Comparison of ENCODE assay signal across 8 cellular contexts in the genomic region with DNA sequence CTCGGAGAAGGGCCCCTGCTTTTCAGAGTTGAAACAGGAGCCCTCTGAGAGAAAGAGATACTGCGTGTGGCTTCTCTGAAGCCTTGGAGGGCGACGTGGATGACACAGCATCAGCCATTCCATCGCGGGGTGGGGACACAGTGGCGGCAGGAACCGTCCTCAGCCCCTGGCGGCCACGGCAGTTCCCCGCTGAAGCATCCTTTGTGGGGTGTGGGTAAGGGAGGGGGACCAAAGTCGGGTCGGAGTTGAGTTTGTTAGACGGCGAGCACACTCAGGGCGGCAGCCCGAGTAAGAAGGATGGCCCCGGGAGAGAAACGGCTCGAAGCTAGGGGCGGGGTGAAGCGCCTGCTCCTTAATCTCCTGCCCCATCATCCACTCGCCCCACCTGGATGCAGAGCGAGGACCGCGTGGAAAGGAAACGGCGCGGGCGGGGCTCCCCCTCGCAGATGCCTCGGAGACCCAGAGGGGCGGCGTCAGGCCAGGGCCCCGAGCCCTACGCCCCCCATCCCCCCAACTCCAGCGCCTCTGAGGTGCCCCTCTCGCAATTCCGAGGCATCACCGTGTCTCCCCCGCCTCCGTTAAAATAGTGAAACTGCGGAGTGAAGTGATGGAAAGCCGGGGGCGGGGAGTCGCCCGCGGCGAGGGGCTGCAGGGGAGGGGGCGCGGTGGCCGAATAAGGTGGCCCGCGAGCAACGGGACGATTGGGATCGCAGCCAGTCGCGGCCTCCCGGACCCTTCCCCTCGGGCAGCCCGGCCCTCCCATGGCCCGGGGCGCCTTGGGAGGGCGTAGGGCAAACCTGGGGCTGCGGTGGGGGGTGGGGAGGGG. TPM values are rescaled to one million over a fixed set of nuclear protein-coding genes. Genes with fewer than 3 reads are reported as not detected.
DNase-seq lines count a peak whose midpoint lies in the region; ATAC-seq and TF ChIP-seq lines count a peak whose summit lies in the region.

No MANE protein-coding gene starts in this region.

- H3K36me3 Mint-ChIP-seq in CD8-positive, alpha-beta memory T cell: peaks cover 0 to 17% (median under 1%) of the 10 kb centered on the region in 3 donors
- H3K36me3 Mint-ChIP-seq in stimulated activated naive B cell treated with anti-CD40 and anti-IgM and Interleukin-4, amounts not matched to agents 10 μg/mL and 1 μg/mL and 100 μg/mL, for 72 hours: peaks cover 3 to 4% of the 10 kb centered on the region in 2 donors

- peak; percentile 47 to 80 (median 59) for DNase-seq in CD8-positive, alpha-beta memory T cell
- DNase-seq in GM20000 (ENCODE audit: low spot score) (peak; percentile 75), mucosa of gallbladder (ENCODE audit: low spot score) (peak; percentile 30), H4 (ENCODE audit: low spot score) (no peak)
- DNase-seq in activated CD4-positive, alpha-beta T cell treated with anti-CD3 and anti-CD28 coated beads for 48 hours: peak; percentile 76
- peak; percentile 51 for DNase-seq in stimulated activated naive B cell treated with anti-CD40 and anti-IgM and Interleukin-4, amounts not matched to agents 10 μg/mL and 1 μg/mL and 100 μg/mL, for 72 hours

- POLR2A ChIA-PET in CD8-positive, alpha-beta memory T cell (lab: Charles Lee): interaction anchor here (1.0 to 3.4 kb wide), 4 partner anchors 20 to 494 kb away, joined by 4 to 27 read pairs (median 12); no protein-coding TSS in a partner anchor

- H3K9ac ChIP-seq in HUES64 (ENCODE audit: low read depth, low read length): peak overlapping the region; percentile 39; the same call in 1 of the 2 replicates

- 2% methylated on average over 60 of the region's 66 CpGs for WGBS in HUES64
- 3% methylated on average over 66 of the region's 66 CpGs for WGBS in ectodermal cell, 2 experiments

- no peaks in the 10 kb centered on the region for H3K9me3 Mint-ChIP-seq in CD8-positive, alpha-beta memory T cell
- H3K9me3 Mint-ChIP-seq in stimulated activated naive B cell treated with anti-CD40 and anti-IgM and Interleukin-4, amounts not matched to agents 10 μg/mL and 1 μg/mL and 100 μg/mL, for 72 hours: no peaks in the 10 kb centered on the region

- peak overlapping the region; percentile 84 to 97 (median 94) for H3K27ac Mint-ChIP-seq in CD8-positive, alpha-beta memory T cell
- peak overlapping the region; percentile 97 for H3K27ac Mint-ChIP-seq in stimulated activated naive B cell treated with anti-CD40 and anti-IgM and Interleukin-4, amounts not matched to agents 10 μg/mL and 1 μg/mL and 100 μg/mL, for 72 hours

- no peaks in the 10 kb centered on the region for H3K36me3 ChIP-seq in CD8-positive, alpha-beta memory T cell (ENCODE audit: insufficient read depth, low read length)
- no peaks in the 10 kb centered on the region for H3K36me3 ChIP-seq in HUES64 (ENCODE audit: insufficient read depth, low read length)
- H3K36me3 ChIP-seq in ectodermal cell (ENCODE audit: control insufficient read depth, insufficient read depth, low read length): no peaks in the 10 kb centered on the region

- CTCF ChIA-PET in CD8-positive, alpha-beta memory T cell (lab: Charles Lee): interaction anchor here (0.8 to 4.4 kb wide), 8 partner anchors 10 to 40 kb away, joined by 3 to 18 read pairs (median 4); no protein-coding TSS in a partner anchor

- H3K4me3 ChIP-seq in CD8-positive, alpha-beta memory T cell (ENCODE audit: low read length): peak overlapping the region; percentile 72
- H3K4me3 ChIP-seq in HUES64 (ENCODE audit: low read length) (peak overlapping the region; percentile 99), ectodermal cell (ENCODE audit: insufficient read depth, low read depth, low read length) (peak overlapping the region; percentile 74)

- H3K27me3 Mint-ChIP-seq in CD8-positive, alpha-beta memory T cell: peaks cover 1 to 2% of the 10 kb centered on the region in 2 donors
- no peaks in the 10 kb centered on the region for H3K27me3 Mint-ChIP-seq in stimulated activated naive B cell treated with anti-CD40 and anti-IgM and Interleukin-4, amounts not matched to agents 10 μg/mL and 1 μg/mL and 100 μg/mL, for 72 hours

- H3K9me3 ChIP-seq in CD8-positive, alpha-beta memory T cell (ENCODE audit: low read length): no peaks in the 10 kb centered on the region
- H3K9me3 ChIP-seq in HUES64 (ENCODE audit: insufficient read depth, low read depth, low read length) (no peaks in the 10 kb centered on the region), ectodermal cell (ENCODE audit: control insufficient read depth, low read length) (no peaks in the 10 kb centered on the region)

- H3K27me3 ChIP-seq in CD8-positive, alpha-beta memory T cell (ENCODE audit: insufficient read depth, low read length, poor library complexity, severe bottlenecking): no peaks in the 10 kb centered on the region
- H3K27me3 ChIP-seq in HUES64 (ENCODE audit: insufficient read depth, low read length) (peaks cover 33% of the 10 kb centered on the region), ectodermal cell (ENCODE audit: control insufficient read depth, insufficient read depth, low read length, poor library complexity, severe bottlenecking) (peaks cover 35% of the 10 kb centered on the region)

- H3K4me1 ChIP-seq in CD8-positive, alpha-beta memory T cell (ENCODE audit: insufficient read depth, low read length): peaks cover 29% of the 10 kb centered on the region
- H3K4me1 ChIP-seq in HUES64 (ENCODE audit: insufficient read depth, low read length) (peaks cover 28% of the 10 kb centered on the region), ectodermal cell (ENCODE audit: control insufficient read depth, insufficient read depth, low read length) (peaks cover 4% of the 10 kb centered on the region)

- H3K4me1 Mint-ChIP-seq in CD8-positive, alpha-beta memory T cell: peaks cover 29 to 35% (median 35%) of the 10 kb centered on the region in 3 donors
- H3K4me1 Mint-ChIP-seq in stimulated activated naive B cell treated with anti-CD40 and anti-IgM and Interleukin-4, amounts not matched to agents 10 μg/mL and 1 μg/mL and 100 μg/mL, for 72 hours: peaks cover 20 to 31% of the 10 kb centered on the region in 2 donors

- TF ChIP-seq CTCF in GM20000 (IDR thresholded peaks at IDR 0.05; ENCODE audit: extremely low read depth, missing control alignments): no peak

- H3K4me3 Mint-ChIP-seq in CD8-positive, alpha-beta memory T cell: peak overlapping the region; percentile 93 to 98 (median 96)
- H3K4me3 Mint-ChIP-seq in stimulated activated naive B cell treated with anti-CD40 and anti-IgM and Interleukin-4, amounts not matched to agents 10 μg/mL and 1 μg/mL and 100 μg/mL, for 72 hours: peak overlapping the region; percentile 82 to 96

- ATAC-seq in stimulated activated naive B cell treated with anti-CD40 and anti-IgM and Interleukin-4, amounts not matched to agents 10 μg/mL and 1 μg/mL and 100 μg/mL, for 72 hours (replicated peaks): peak; percentile 61 to 66

- peak overlapping the region; percentile 74 for H3K27ac ChIP-seq in CD8-positive, alpha-beta memory T cell (ENCODE audit: low read depth, low read length)
- H3K27ac ChIP-seq in HUES64 (ENCODE audit: low read depth, low read length): no peak overlapping the region
- no peak overlapping the region for H3K27ac ChIP-seq in ectodermal cell (ENCODE audit: insufficient read depth, low read depth, low read length, poor library complexity, severe bottlenecking)

RNA-seq across cellular contexts. Expression of a gene that starts 0.8 kb away (rescaled TPM):
- 10 to 100 TPM; 17.7 to 18.7 TPM for total RNA-seq in CD8-positive, alpha-beta memory T cell
- 8.5 TPM for polyA plus RNA-seq in CD8-positive, alpha-beta memory T cell
- polyA plus RNA-seq in HUES64 (2013, experiment 1 of 2): 11.2 TPM
- polyA plus RNA-seq in HUES64 (2013, experiment 2 of 2): 13.5 TPM
- 20.1 TPM for polyA plus RNA-seq in ectodermal cell (2013, experiment 1 of 4)
- polyA plus RNA-seq in ectodermal cell (2013, experiment 2 of 4): 17.6 TPM
- polyA plus RNA-seq in ectodermal cell (2013, experiment 3 of 4): 12.9 TPM
- 14.5 TPM for polyA plus RNA-seq in ectodermal cell (2013, experiment 4 of 4)
- total RNA-seq in mucosa of gallbladder: 74.3 TPM
- total RNA-seq in H4 (2014; rRNA removed; shearing (Covaris generic)): 5.3 and 13.0 TPM in 2 replicates
